ENCODE assay signal across 8 cellular contexts in the genomic region with DNA sequence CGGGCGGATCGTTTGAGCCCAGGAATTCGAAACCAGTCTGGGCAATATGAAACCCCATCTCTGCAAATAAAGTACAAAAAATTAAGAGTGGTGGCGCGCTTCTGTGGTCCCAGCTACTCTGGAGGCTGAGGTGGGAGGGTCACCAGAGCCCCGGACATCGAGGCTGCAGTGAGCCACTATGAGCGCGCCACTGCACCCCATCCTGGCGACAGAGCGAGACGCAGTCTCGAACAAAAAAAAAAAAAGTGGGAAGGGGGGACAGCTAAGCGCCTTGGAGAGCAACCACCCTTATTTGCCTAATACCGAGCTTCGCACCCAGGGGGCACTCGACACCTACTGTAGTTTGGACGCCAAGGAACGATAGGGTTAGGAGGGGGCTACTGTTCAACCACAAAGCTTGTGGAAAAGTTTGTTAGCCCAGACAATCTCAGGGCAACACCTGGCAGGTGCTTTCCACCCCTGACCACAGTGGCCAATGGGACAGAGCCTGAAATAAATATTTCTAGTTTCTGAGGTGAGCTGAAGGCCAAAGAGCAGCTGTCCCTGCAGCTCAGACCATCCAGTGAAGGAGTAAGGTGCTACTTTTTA. TPM values are rescaled to one million over a fixed set of nuclear protein-coding genes. Genes with fewer than 3 reads are reported as not detected.
A peak's percentile ranks its signal among the peaks of the same experiment; 100 is the strongest.
DNase-seq lines count a peak whose midpoint lies in the region; ATAC-seq, FAIRE-seq and TF ChIP-seq lines count a peak whose summit lies in the region.

No MANE protein-coding gene starts in this region.

- DNase-seq in AG10803 (ENCODE audit: low read depth) (peak; percentile 57), NCI-H524 (lab: John Stamatoyannopoulos, UW) (peak; percentile 76 to 92), HepG2 (ENCODE audit: low spot score) (peak; percentile 84)
- peak; percentile 92 for DNase-seq in activated CD4-positive, alpha-beta T cell treated with anti-CD3 and anti-CD28 coated beads, Interleukin-2, amount 10 ng/mL, durations not matched to agents 24 days and 14 days
- peak; percentile 66 to 68 for DNase-seq in stimulated activated CD4-positive, alpha-beta T cell treated with anti-CD3 and anti-CD28 coated beads, Interleukin-4, amount 100 ng/mL, for 4 hours

- peak overlapping the region; percentile 88 for H3K4me3 Mint-ChIP-seq in activated CD4-positive, alpha-beta T cell treated with anti-CD3 and anti-CD28 coated beads, Interleukin-2, amount 10 ng/mL, durations not matched to agents 24 days and 14 days

- peaks cover 17 to 22% of the 10 kb centered on the region in 2 donors for H3K4me1 ChIP-seq in duodenal mucosa (ENCODE audit: control insufficient read depth in 1 of 2, insufficient read depth in 2 of 2, low read length in 2 of 2)
- H3K4me1 ChIP-seq in HepG2 (ENCODE audit: insufficient read depth, low read length) = peaks cover 33% of the 10 kb centered on the region

- POLR2A ChIA-PET in HepG2 (lab: Yijun Ruan, JAX) = interaction anchor here (0.6 to 8.5 kb wide), 31 partner anchors 8 to 316 kb away, joined by 3 to 128 read pairs (median 5); a partner anchor contains a TSS

- H3K9me3 ChIP-seq in duodenal mucosa (ENCODE audit: control insufficient read depth in 1 of 2, low read length in 2 of 2) (no peaks in the 10 kb centered on the region), HepG2 (ENCODE audit: low read length) (no peaks in the 10 kb centered on the region)

- peak; percentile 50 for ATAC-seq in GM19035 (IDR thresholded peaks at IDR 0.05; ENCODE audit: unreplicated experiment)
- peak; percentile 40 for ATAC-seq in HG03460 (IDR thresholded peaks at IDR 0.05; ENCODE audit: unreplicated experiment)
- ATAC-seq in HepG2 = peak; percentile 71

- TF ChIP-seq CTCF in AG10803 (conservative IDR thresholded peaks at IDR 0.05; ENCODE audit: low read length) = peak; percentile 76
- peak; percentile 87 for TF ChIP-seq CTCF in HepG2 (CRISPR knock-in tag; IDR thresholded peaks at IDR 0.05)

- peaks cover 23% of the 10 kb centered on the region for H3K79me2 ChIP-seq in HepG2 (ENCODE audit: insufficient read depth, low read length)

- peak; percentile 80 for TF ChIP-seq RAD21 in HepG2 (CRISPR knock-in tag; IDR thresholded peaks at IDR 0.05)

- H3K9me3 Mint-ChIP-seq in activated CD4-positive, alpha-beta T cell treated with anti-CD3 and anti-CD28 coated beads, Interleukin-2, amount 10 ng/mL, durations not matched to agents 24 days and 14 days = no peaks in the 10 kb centered on the region

- BruUV-seq in HepG2 (replicated peaks; lab: Mats Ljungman, UMichigan) = no TSS peak

- peak overlapping the region; percentile 77 to 95 for H3K9ac ChIP-seq in duodenal mucosa (ENCODE audit: low read depth in 1 of 2, low read length in 2 of 2)
- H3K9ac ChIP-seq in HepG2 (ENCODE audit: insufficient read depth, low read depth, low read length) = peak overlapping the region; percentile 96

- no peak overlapping the region for H2AFZ ChIP-seq in HepG2 (ENCODE audit: low read length)

- peak overlapping the region; percentile 99 for H3K4me2 ChIP-seq in HepG2 (ENCODE audit: low read depth, low read length)

- H3K27ac ChIP-seq in duodenal mucosa (ENCODE audit: low read depth, low read length) (peak overlapping the region; percentile 74), HepG2 (ENCODE audit: extremely low read length, insufficient read depth, low read length) (peak overlapping the region; percentile 90)

- H3K27me3 ChIP-seq in duodenal mucosa (ENCODE audit: control insufficient read depth in 1 of 2, insufficient read depth in 2 of 2, low read length in 2 of 2) (no peaks in the 10 kb centered on the region), HepG2 (ENCODE audit: control insufficient read depth in 1 of 2, insufficient read depth in 2 of 2, low read length in 2 of 2) (no peaks in the 10 kb centered on the region; a peak in 1 of 5 replicates)

- peak; percentile 68 for FAIRE-seq in HepG2 (lab: Jason Lieb, UNC)

- no peaks in the 10 kb centered on the region for H3K27me3 Mint-ChIP-seq in activated CD4-positive, alpha-beta T cell treated with anti-CD3 and anti-CD28 coated beads, Interleukin-2, amount 10 ng/mL, durations not matched to agents 24 days and 14 days

- no peak; a peak in 2 of 4 replicates for TF ChIP-seq POLR2A in HepG2 (IDR thresholded peaks at IDR 0.05; ENCODE audit: insufficient read depth in 1 of 2, low read depth in 2 of 2, low read length in 2 of 2)

- H3K36me3 ChIP-seq in duodenal mucosa (ENCODE audit: control insufficient read depth in 1 of 2, insufficient read depth in 2 of 2, low read length in 2 of 2) (peaks cover 40 to 59% of the 10 kb centered on the region in 2 donors), HepG2 (replicated peaks in 1 of 2; ENCODE audit: control insufficient read depth in 1 of 2, insufficient read depth in 2 of 2, low read length in 2 of 2) (peaks cover 25 to 49% of the 10 kb centered on the region in 2 experiments)

- 1% methylated on average over 20 of the region's 20 CpGs for WGBS in HepG2 (ENCODE audit: low lambda C conversion rate)

- in situ Hi-C loops in HepG2 (cut with HindIII; ENCODE audit: extremely low pct_ligation_motif_present, low pct_unique_long_range_greater_than_20kb) = no loop called here

- H3K36me3 Mint-ChIP-seq in activated CD4-positive, alpha-beta T cell treated with anti-CD3 and anti-CD28 coated beads, Interleukin-2, amount 10 ng/mL, durations not matched to agents 24 days and 14 days (ENCODE audit: low read depth) = peaks cover 53% of the 10 kb centered on the region

- H3K27ac Mint-ChIP-seq in activated CD4-positive, alpha-beta T cell treated with anti-CD3 and anti-CD28 coated beads, Interleukin-2, amount 10 ng/mL, durations not matched to agents 24 days and 14 days = peak overlapping the region; percentile 96

- intact Hi-C loops in activated CD4-positive, alpha-beta T cell treated with anti-CD3 and anti-CD28 coated beads, Interleukin-2, amount 10 ng/mL, durations not matched to agents 24 days and 14 days (cut with micrococcal nuclease) = loop anchor here (1.0 to 5.0 kb wide), 4 partner anchors 79 to 244 kb away; a partner anchor contains a TSS
- intact Hi-C loops in HepG2 (cut with micrococcal nuclease; ENCODE audit: unreplicated experiment) = loop anchor here (2.0 to 5.0 kb wide), 2 partner anchors 102 to 184 kb away; a partner anchor contains a TSS

- CTCF ChIA-PET in HepG2 (lab: Yijun Ruan, JAX; ENCODE audit: low intra/inter-chr PET ratio, low total read pairs) = interaction anchor here (1.0 to 1.7 kb wide), 5 partner anchors 59 to 185 kb away, joined by 3 to 9 read pairs (median 4); a partner anchor contains a TSS

- H4K20me1 ChIP-seq in HepG2 (ENCODE audit: insufficient read depth, low read length) = no peaks in the 10 kb centered on the region

- TF ChIP-seq EP300 in HepG2 (IDR thresholded peaks at IDR 0.05; ENCODE audit: low read depth in 2 of 2, low read length in 2 of 2) (no peak), HepG2 (CRISPR knock-in tag; IDR thresholded peaks at IDR 0.05; ENCODE audit: borderline replicate concordance) (no peak)

- peaks cover 26% of the 10 kb centered on the region for H3K4me1 Mint-ChIP-seq in activated CD4-positive, alpha-beta T cell treated with anti-CD3 and anti-CD28 coated beads, Interleukin-2, amount 10 ng/mL, durations not matched to agents 24 days and 14 days

- H3K4me3 ChIP-seq in AG10803 (ENCODE audit: low read length) (peak overlapping the region; percentile 89), duodenal mucosa (ENCODE audit: low read depth in 1 of 2, low read length in 2 of 2) (peak overlapping the region; percentile 89 to 95), HepG2 (replicated peaks in 1 of 3; ENCODE audit: insufficient read depth in 1 of 3, low read depth in 2 of 3, low read length in 3 of 3) (peak overlapping the region; percentile 75 to 97 (median 87))

RNA-seq across cellular contexts. Expression of a gene that starts 0.8 kb away (rescaled TPM):
- 29.1 and 31.1 TPM in 2 replicates for total RNA-seq in activated CD4-positive, alpha-beta T cell treated with anti-CD3 and anti-CD28 coated beads, Interleukin-2, amount 10 ng/mL, durations not matched to agents 24 days and 14 days
- total RNA-seq in HepG2 (2016; rRNA removed; fragmentation: Illumina TruSeq; extraction: Trizol) = 20.1 and 22.4 TPM in 2 replicates
- total RNA-seq in HepG2 (2016; cell fraction: cytosol; rRNA removed; fragmentation: Illumina TruSeq; extraction: Trizol; ENCODE audit: low read depth) = 25.7 and 27.1 TPM in 2 replicates
- 19.5 and 23.7 TPM in 2 replicates for total RNA-seq in HepG2 (2016; cell fraction: insoluble cytoplasmic fraction; rRNA removed; fragmentation: Illumina TruSeq; extraction: Trizol)
- total RNA-seq in HepG2 (2016; cell fraction: membrane; rRNA removed; fragmentation: Illumina TruSeq; extraction: Trizol) = 36.3 and 38.4 TPM in 2 replicates
- total RNA-seq in HepG2 (2016; cell fraction: nucleus; rRNA removed; fragmentation: Illumina TruSeq; extraction: Trizol) = 19.9 and 24.0 TPM in 2 replicates
- 5.5 and 6.5 TPM in 2 replicates for polyA plus RNA-seq in HepG2 (2011; rRNA removed)
- polyA plus RNA-seq in HepG2 (2011; cell fraction: cytosol; rRNA removed) = 3.1 and 3.3 TPM in 2 replicates
- 15.1 and 18.7 TPM in 2 replicates for polyA plus RNA-seq in HepG2 (2011; cell fraction: nucleus; rRNA removed)
- 6.5 and 8.5 TPM in 2 replicates for polyA plus RNA-seq in HepG2 (2012)
- 36.9 and 41.0 TPM in 2 replicates for polyA plus RNA-seq in HepG2 (2016; cell fraction: cytosol; fragmentation: Illumina TruSeq; extraction: Trizol; ENCODE audit: low read depth)
- 31.0 and 31.1 TPM in 2 replicates for polyA plus RNA-seq in HepG2 (2016; cell fraction: insoluble cytoplasmic fraction; fragmentation: Illumina TruSeq; extraction: Trizol; ENCODE audit: low read depth)
- 41.0 and 42.1 TPM in 2 replicates for polyA plus RNA-seq in HepG2 (2016; cell fraction: membrane; fragmentation: Illumina TruSeq; extraction: Trizol; ENCODE audit: low read depth)
- polyA plus RNA-seq in HepG2 (2016; cell fraction: nucleus; fragmentation: Illumina TruSeq; extraction: Trizol; ENCODE audit: insufficient read depth, low read depth) = 56.5 and 60.1 TPM in 2 replicates
- 2.7 and 15.4 TPM in 2 replicates for polyA minus RNA-seq in HepG2 (2011; rRNA and poly(A)+ RNA removed; ENCODE audit: low replicate concordance)
- polyA minus RNA-seq in HepG2 (2011; cell fraction: cytosol; rRNA and poly(A)+ RNA removed) = 1.6 and 2.4 TPM in 2 replicates
- polyA minus RNA-seq in HepG2 (2011; cell fraction: nucleus; rRNA and poly(A)+ RNA removed) = 9.1 and 9.4 TPM in 2 replicates

RNA-seq across cellular contexts. Expression of a gene that starts 11.5 kb away (rescaled TPM):
- total RNA-seq in activated CD4-positive, alpha-beta T cell treated with anti-CD3 and anti-CD28 coated beads, Interleukin-2, amount 10 ng/mL, durations not matched to agents 24 days and 14 days = 67.8 and 72.6 TPM in 2 replicates
- 38.9 and 40.2 TPM in 2 replicates for total RNA-seq in HepG2 (2016; rRNA removed; fragmentation: Illumina TruSeq; extraction: Trizol)
- total RNA-seq in HepG2 (2016; cell fraction: cytosol; rRNA removed; fragmentation: Illumina TruSeq; extraction: Trizol; ENCODE audit: low read depth) = 28.0 and 30.5 TPM in 2 replicates
- 37.2 and 39.5 TPM in 2 replicates for total RNA-seq in HepG2 (2016; cell fraction: insoluble cytoplasmic fraction; rRNA removed; fragmentation: Illumina TruSeq; extraction: Trizol)
- 34.6 and 39.3 TPM in 2 replicates for total RNA-seq in HepG2 (2016; cell fraction: membrane; rRNA removed; fragmentation: Illumina TruSeq; extraction: Trizol)
- 34.5 and 44.1 TPM in 2 replicates for total RNA-seq in HepG2 (2016; cell fraction: nucleus; rRNA removed; fragmentation: Illumina TruSeq; extraction: Trizol)
- 74.4 and 85.4 TPM in 2 replicates for polyA plus RNA-seq in HepG2 (2011; rRNA removed)
- polyA plus RNA-seq in HepG2 (2011; cell fraction: cytosol; rRNA removed) = 53.2 and 55.1 TPM in 2 replicates
- 173 and 195 TPM in 2 replicates for polyA plus RNA-seq in HepG2 (2011; cell fraction: nucleus; rRNA removed)
- polyA plus RNA-seq in HepG2 (2012) = 41.9 and 49.7 TPM in 2 replicates
- 14.9 and 18.6 TPM in 2 replicates for polyA plus RNA-seq in HepG2 (2016; cell fraction: cytosol; fragmentation: Illumina TruSeq; extraction: Trizol; ENCODE audit: low read depth)
- 55.1 and 57.7 TPM in 2 replicates for polyA plus RNA-seq in HepG2 (2016; cell fraction: insoluble cytoplasmic fraction; fragmentation: Illumina TruSeq; extraction: Trizol; ENCODE audit: low read depth)
- polyA plus RNA-seq in HepG2 (2016; cell fraction: membrane; fragmentation: Illumina TruSeq; extraction: Trizol; ENCODE audit: low read depth) = 24.6 and 25.0 TPM in 2 replicates
- polyA plus RNA-seq in HepG2 (2016; cell fraction: nucleus; fragmentation: Illumina TruSeq; extraction: Trizol; ENCODE audit: insufficient read depth, low read depth) = 99.9 and 109 TPM in 2 replicates
- 81.6 and 104 TPM in 2 replicates for polyA minus RNA-seq in HepG2 (2011; rRNA and poly(A)+ RNA removed; ENCODE audit: low replicate concordance)
- 29.7 and 33.3 TPM in 2 replicates for polyA minus RNA-seq in HepG2 (2011; cell fraction: cytosol; rRNA and poly(A)+ RNA removed)
- 50.6 and 76.5 TPM in 2 replicates for polyA minus RNA-seq in HepG2 (2011; cell fraction: nucleus; rRNA and poly(A)+ RNA removed)

RNA-seq across cellular contexts. Expression of a gene that starts 16.4 kb away (rescaled TPM):
- 97.7 and 109 TPM in 2 replicates for total RNA-seq in activated CD4-positive, alpha-beta T cell treated with anti-CD3 and anti-CD28 coated beads, Interleukin-2, amount 10 ng/mL, durations not matched to agents 24 days and 14 days
- total RNA-seq in HepG2 (2016; rRNA removed; fragmentation: Illumina TruSeq; extraction: Trizol) = 90.7 and 115 TPM in 2 replicates
- total RNA-seq in HepG2 (2016; cell fraction: cytosol; rRNA removed; fragmentation: Illumina TruSeq; extraction: Trizol; ENCODE audit: low read depth) = 22.2 and 24.7 TPM in 2 replicates
- 99.1 and 105 TPM in 2 replicates for total RNA-seq in HepG2 (2016; cell fraction: insoluble cytoplasmic fraction; rRNA removed; fragmentation: Illumina TruSeq; extraction: Trizol)
- total RNA-seq in HepG2 (2016; cell fraction: membrane; rRNA removed; fragmentation: Illumina TruSeq; extraction: Trizol) = 64.5 and 68.5 TPM in 2 replicates
- 102 and 126 TPM in 2 replicates for total RNA-seq in HepG2 (2016; cell fraction: nucleus; rRNA removed; fragmentation: Illumina TruSeq; extraction: Trizol)
- polyA plus RNA-seq in HepG2 (2011; rRNA removed) = 125 and 158 TPM in 2 replicates
- 60.6 and 76.3 TPM in 2 replicates for polyA plus RNA-seq in HepG2 (2011; cell fraction: cytosol; rRNA removed)
- polyA plus RNA-seq in HepG2 (2011; cell fraction: nucleus; rRNA removed) = 464 and 551 TPM in 2 replicates
- polyA plus RNA-seq in HepG2 (2012) = 189 and 231 TPM in 2 replicates
- 24.2 and 25.6 TPM in 2 replicates for polyA plus RNA-seq in HepG2 (2016; cell fraction: cytosol; fragmentation: Illumina TruSeq; extraction: Trizol; ENCODE audit: low read depth)
- 120 and 149 TPM in 2 replicates for polyA plus RNA-seq in HepG2 (2016; cell fraction: insoluble cytoplasmic fraction; fragmentation: Illumina TruSeq; extraction: Trizol; ENCODE audit: low read depth)
- 59.9 and 61.3 TPM in 2 replicates for polyA plus RNA-seq in HepG2 (2016; cell fraction: membrane; fragmentation: Illumina TruSeq; extraction: Trizol; ENCODE audit: low read depth)
- polyA plus RNA-seq in HepG2 (2016; cell fraction: nucleus; fragmentation: Illumina TruSeq; extraction: Trizol; ENCODE audit: insufficient read depth, low read depth) = 256 and 260 TPM in 2 replicates
- polyA minus RNA-seq in HepG2 (2011; rRNA and poly(A)+ RNA removed; ENCODE audit: low replicate concordance) = 127 and 141 TPM in 2 replicates
- 69.1 and 69.4 TPM in 2 replicates for polyA minus RNA-seq in HepG2 (2011; cell fraction: cytosol; rRNA and poly(A)+ RNA removed)
- 69.1 and 80.1 TPM in 2 replicates for polyA minus RNA-seq in HepG2 (2011; cell fraction: nucleus; rRNA and poly(A)+ RNA removed)

RNA-seq across cellular contexts. Expression of a gene that starts 25.7 kb away (rescaled TPM):
- 0.42 and 0.83 TPM in 2 replicates for total RNA-seq in activated CD4-positive, alpha-beta T cell treated with anti-CD3 and anti-CD28 coated beads, Interleukin-2, amount 10 ng/mL, durations not matched to agents 24 days and 14 days
- 0.77 and 0.93 TPM in 2 replicates for total RNA-seq in HepG2 (2016; rRNA removed; fragmentation: Illumina TruSeq; extraction: Trizol)
- 0.88 and 1.6 TPM in 2 replicates for total RNA-seq in HepG2 (2016; cell fraction: cytosol; rRNA removed; fragmentation: Illumina TruSeq; extraction: Trizol; ENCODE audit: low read depth)
- total RNA-seq in HepG2 (2016; cell fraction: insoluble cytoplasmic fraction; rRNA removed; fragmentation: Illumina TruSeq; extraction: Trizol) = 1.00 and 1.1 TPM in 2 replicates
- 0.71 and 0.90 TPM in 2 replicates for total RNA-seq in HepG2 (2016; cell fraction: membrane; rRNA removed; fragmentation: Illumina TruSeq; extraction: Trizol)
- 0.53 and 1.1 TPM in 2 replicates for total RNA-seq in HepG2 (2016; cell fraction: nucleus; rRNA removed; fragmentation: Illumina TruSeq; extraction: Trizol)
- 0.34 and 0.54 TPM in 2 replicates for polyA plus RNA-seq in HepG2 (2011; rRNA removed)
- 0.22 and 0.75 TPM in 2 replicates for polyA plus RNA-seq in HepG2 (2011; cell fraction: cytosol; rRNA removed)
- 2.1 and 2.9 TPM in 2 replicates for polyA plus RNA-seq in HepG2 (2011; cell fraction: nucleus; rRNA removed)
- polyA plus RNA-seq in HepG2 (2012) = 3.1 and 4.6 TPM in 2 replicates
- polyA plus RNA-seq in HepG2 (2016; cell fraction: cytosol; fragmentation: Illumina TruSeq; extraction: Trizol; ENCODE audit: low read depth) = 0.66 and 0.93 TPM in 2 replicates
- 0.40 and 0.55 TPM in 2 replicates for polyA plus RNA-seq in HepG2 (2016; cell fraction: insoluble cytoplasmic fraction; fragmentation: Illumina TruSeq; extraction: Trizol; ENCODE audit: low read depth)
- polyA plus RNA-seq in HepG2 (2016; cell fraction: membrane; fragmentation: Illumina TruSeq; extraction: Trizol; ENCODE audit: low read depth) = 0.49 TPM in 2 replicates
- polyA plus RNA-seq in HepG2 (2016; cell fraction: nucleus; fragmentation: Illumina TruSeq; extraction: Trizol; ENCODE audit: insufficient read depth, low read depth) = 1.3 and 1.4 TPM in 2 replicates
- polyA minus RNA-seq in HepG2 (2011; rRNA and poly(A)+ RNA removed; ENCODE audit: low replicate concordance) = 0.94 and 1.4 TPM in 2 replicates
- polyA minus RNA-seq in HepG2 (2011; cell fraction: cytosol; rRNA and poly(A)+ RNA removed) = 0.62 and 0.89 TPM in 2 replicates
- polyA minus RNA-seq in HepG2 (2011; cell fraction: nucleus; rRNA and poly(A)+ RNA removed) = 1.2 and 1.3 TPM in 2 replicates

RNA-seq across cellular contexts. Expression of a gene that starts 30.8 kb away (rescaled TPM):
- 35.8 and 38.3 TPM in 2 replicates for total RNA-seq in activated CD4-positive, alpha-beta T cell treated with anti-CD3 and anti-CD28 coated beads, Interleukin-2, amount 10 ng/mL, durations not matched to agents 24 days and 14 days
- total RNA-seq in HepG2 (2016; rRNA removed; fragmentation: Illumina TruSeq; extraction: Trizol) = 38.2 and 55.8 TPM in 2 replicates
- 8.4 and 9.6 TPM in 2 replicates for total RNA-seq in HepG2 (2016; cell fraction: cytosol; rRNA removed; fragmentation: Illumina TruSeq; extraction: Trizol; ENCODE audit: low read depth)
- total RNA-seq in HepG2 (2016; cell fraction: insoluble cytoplasmic fraction; rRNA removed; fragmentation: Illumina TruSeq; extraction: Trizol) = 35.0 and 57.3 TPM in 2 replicates
- 32.3 and 32.6 TPM in 2 replicates for total RNA-seq in HepG2 (2016; cell fraction: membrane; rRNA removed; fragmentation: Illumina TruSeq; extraction: Trizol)
- 40.1 and 44.2 TPM in 2 replicates for total RNA-seq in HepG2 (2016; cell fraction: nucleus; rRNA removed; fragmentation: Illumina TruSeq; extraction: Trizol)
- polyA plus RNA-seq in HepG2 (2011; rRNA removed) = 47.0 and 50.4 TPM in 2 replicates
- polyA plus RNA-seq in HepG2 (2011; cell fraction: cytosol; rRNA removed) = 41.2 and 45.8 TPM in 2 replicates
- 28.7 and 40.6 TPM in 2 replicates for polyA plus RNA-seq in HepG2 (2011; cell fraction: nucleus; rRNA removed)
- polyA plus RNA-seq in HepG2 (2012) = 19.7 and 20.8 TPM in 2 replicates
- 3.6 and 3.7 TPM in 2 replicates for polyA plus RNA-seq in HepG2 (2016; cell fraction: cytosol; fragmentation: Illumina TruSeq; extraction: Trizol; ENCODE audit: low read depth)
- 14.8 and 17.5 TPM in 2 replicates for polyA plus RNA-seq in HepG2 (2016; cell fraction: insoluble cytoplasmic fraction; fragmentation: Illumina TruSeq; extraction: Trizol; ENCODE audit: low read depth)
- polyA plus RNA-seq in HepG2 (2016; cell fraction: membrane; fragmentation: Illumina TruSeq; extraction: Trizol; ENCODE audit: low read depth) = 11.7 and 11.9 TPM in 2 replicates
- polyA plus RNA-seq in HepG2 (2016; cell fraction: nucleus; fragmentation: Illumina TruSeq; extraction: Trizol; ENCODE audit: insufficient read depth, low read depth) = 44.8 and 45.2 TPM in 2 replicates
- 119 and 330 TPM in 2 replicates for polyA minus RNA-seq in HepG2 (2011; rRNA and poly(A)+ RNA removed; ENCODE audit: low replicate concordance)
- polyA minus RNA-seq in HepG2 (2011; cell fraction: cytosol; rRNA and poly(A)+ RNA removed) = 48.1 and 69.1 TPM in 2 replicates
- 31.2 and 43.8 TPM in 2 replicates for polyA minus RNA-seq in HepG2 (2011; cell fraction: nucleus; rRNA and poly(A)+ RNA removed)

Comparison
In these comparisons a context has a peak if more than half of its experiments do, and no peak if none do; other contexts are left out.
1. Peak in every context shown above with its lines: DNase-seq, ATAC-seq, H3K4me3 ChIP-seq and H3K27ac ChIP-seq.